In genomic region chr7:102806613-102807012, GRCh38 we compare ENCODE assay signal across 19 cellular contexts.
"Had no signal": no experiment of that assay in that cellular context is flagged by ENCODE, and none has a peak within 500 bp of the region (broad histone marks: within the 10 kb centered on the region; RNA-seq: fewer than 3 reads in every experiment).

No MANE protein-coding gene starts in this region.

- H3K4me3 Mint-ChIP-seq: IgD-negative memory B cell had no signal

- ATAC-seq: K562 had no signal

- DNase-seq: Kasumi-1, MM.1S, NCI-H1092 treated with DMSO at 0.1 percent for 48 hours, NCI-H1436, NCI-H187, NCI-H2029, NCI-H2081 treated with DMSO at 0.1 percent for 48 hours, NCI-H2171, NCI-H226, NCI-H446, NCI-H510A, NCI-H524 treated with DMSO at 0.1 percent for 48 hours, NCI-H69, NCI-H774, RPMI8226, SHP77, SK-N-SH had no signal

- H3K27me3 Mint-ChIP-seq: IgD-negative memory B cell had no signal
